Comparison of ENCODE assay signal across 11 cellular contexts in genomic region chr2:196183172-196183473, GRCh38. TPM values are rescaled to one million over a fixed set of nuclear protein-coding genes. Genes with fewer than 3 reads are reported as not detected.
DNase-seq lines count a peak whose midpoint lies in the region; ATAC-seq and TF ChIP-seq lines count a peak whose summit lies in the region.
"Had no signal": no experiment of that assay in that cellular context is flagged by ENCODE, and none has a peak within 500 bp of the region (broad histone marks: within the 10 kb centered on the region; RNA-seq: fewer than 3 reads in every experiment).

No MANE protein-coding gene starts in this region.

- H3K36me3 ChIP-seq in smooth muscle cell (ENCODE audit: low read depth), result no peaks in the 10 kb centered on the region

- no peaks in the 10 kb centered on the region for H3K36me3 Mint-ChIP-seq in activated B cell treated with CpG ODN at 0.5 μM for 24 hours (ENCODE audit: low read depth)

- TF ChIP-seq CTCF in activated B cell treated with CpG ODN at 0.5 μM for 24 hours (IDR thresholded peaks at IDR 0.05) (no peak), GM20000 (IDR thresholded peaks at IDR 0.05; ENCODE audit: extremely low read depth, missing control alignments) (no peak), smooth muscle cell (IDR thresholded peaks at IDR 0.05; ENCODE audit: borderline replicate concordance, insufficient read depth, poor library complexity, severe bottlenecking) (no peak)

- no peak overlapping the region for H3K27ac ChIP-seq in smooth muscle cell (ENCODE audit: low read depth)
- H3K27ac ChIP-seq: 22Rv1 had no signal

- H3K9me3 Mint-ChIP-seq in activated B cell treated with CpG ODN at 0.5 μM for 24 hours, result peaks cover 7% of the 10 kb centered on the region

- no peak overlapping the region for H3K9ac ChIP-seq in smooth muscle cell (ENCODE audit: low read depth)

- no peaks in the 10 kb centered on the region for H4K20me1 ChIP-seq in smooth muscle cell (ENCODE audit: low read depth)

- H3K4me1 ChIP-seq in smooth muscle cell (ENCODE audit: low read depth), result no peaks in the 10 kb centered on the region

- no peak overlapping the region for H2AFZ ChIP-seq in smooth muscle cell (ENCODE audit: low read depth)
- H2AFZ ChIP-seq: hepatocyte had no signal

- no peaks in the 10 kb centered on the region for H3K27me3 ChIP-seq in smooth muscle cell (ENCODE audit: low read depth)
- H3K27me3 ChIP-seq: hepatocyte had no signal

- H3K79me2 ChIP-seq in smooth muscle cell (ENCODE audit: low read depth), result no peaks in the 10 kb centered on the region
- H3K79me2 ChIP-seq: hepatocyte had no signal

- H3K27ac Mint-ChIP-seq in activated B cell treated with CpG ODN at 0.5 μM for 24 hours, result peak overlapping the region; percentile 95

- peak overlapping the region; percentile 67 for H3K4me3 Mint-ChIP-seq in activated B cell treated with CpG ODN at 0.5 μM for 24 hours

- DNase-seq in NCI-H2171 treated with DMSO at 0.1 percent for 48 hours (lab: John Stamatoyannopoulos, UW), result peak; percentile 63
- no peak for DNase-seq in NCI-H2171 (lab: John Stamatoyannopoulos, UW)
- no peak for DNase-seq in activated B cell treated with CpG ODN at 0.5 μM for 24 hours
- peak; percentile 33 for DNase-seq in stimulated activated CD8-positive, alpha-beta memory T cell treated with anti-CD3 and anti-CD28 coated beads, Interleukin-4, amount 100 ng/mL, for 48 hours
- DNase-seq in GM20000 (ENCODE audit: low spot score), result no peak
- no peak for DNase-seq in smooth muscle cell (lab: John Stamatoyannopoulos, UW; ENCODE audit: unreplicated experiment)
- DNase-seq in C1 segment of cervical spinal cord (lab: John Stamatoyannopoulos, UW), result no peak
- DNase-seq: stimulated activated CD4-positive, alpha-beta T cell treated with anti-CD3 and anti-CD28 coated beads, Interleukin-12 subunit alpha, Interleukin-12 subunit beta, amount 100 ng/mL, for 4 hours had no signal

- WGBS in smooth muscle cell (ENCODE audit: low lambda C conversion rate), result 89% methylated on average over 3 of the region's 3 CpGs

- H3K4me3 ChIP-seq in smooth muscle cell, result no peak overlapping the region
- H3K4me3 ChIP-seq: hepatocyte had no signal

- ATAC-seq in HG03060 (IDR thresholded peaks at IDR 0.05; ENCODE audit: low read depth, unreplicated experiment) (peak; percentile 3), activated B cell treated with CpG ODN at 0.5 μM for 24 hours (ENCODE audit: low read depth) (peak; percentile 25)

- no peaks in the 10 kb centered on the region for H3K27me3 Mint-ChIP-seq in activated B cell treated with CpG ODN at 0.5 μM for 24 hours

- no peaks in the 10 kb centered on the region for H3K9me3 ChIP-seq in smooth muscle cell (replicated peaks; ENCODE audit: low read depth)

- H3K4me1 Mint-ChIP-seq in activated B cell treated with CpG ODN at 0.5 μM for 24 hours, result peaks cover 76% of the 10 kb centered on the region

- POLR2A ChIA-PET in activated B cell treated with CpG ODN at 0.5 μM for 24 hours (lab: Charles Lee), result interaction anchor here (0.6 to 4.9 kb wide), 21 partner anchors 12 to 93 kb away, joined by 3 to 81 read pairs (median 5); partner anchors contain the start of gene STK17B

- CTCF ChIA-PET in activated B cell treated with CpG ODN at 0.5 μM for 24 hours (lab: Charles Lee), result interaction anchor here (1.5 to 2.9 kb wide), 6 partner anchors 18 to 105 kb away, joined by 3 to 15 read pairs (median 6); no protein-coding TSS in a partner anchor

- H3K4me2 ChIP-seq in smooth muscle cell, result no peak overlapping the region
- H3K4me2 ChIP-seq: hepatocyte had no signal

- intact Hi-C loops in activated B cell treated with CpG ODN at 0.5 μM for 24 hours (cut with micrococcal nuclease), result no loop called here

- no peaks in the 10 kb centered on the region for H3F3A ChIP-seq in smooth muscle cell (ENCODE audit: low read depth)

RNA-seq across cellular contexts. Expression of gene STK17B, which starts 11.7 kb away (rescaled TPM):
- total RNA-seq in activated B cell treated with CpG ODN at 0.5 μM for 24 hours (203 and 226 TPM in 2 replicates), smooth muscle cell (165 and 190 TPM in 2 replicates)
- polyA plus RNA-seq in smooth muscle cell, result 26.6 and 33.5 TPM in 2 replicates

Comparison
In these comparisons a context has a peak if more than half of its experiments do, and no peak if none do; other contexts are left out.
1. DNase-seq: peak in NCI-H2171 treated with DMSO at 0.1 percent for 48 hours (single experiment) and stimulated activated CD8-positive, alpha-beta memory T cell treated with anti-CD3 and anti-CD28 coated beads, Interleukin-4, amount 100 ng/mL, for 48 hours (single experiment); none in NCI-H2171 (single experiment), activated B cell treated with CpG ODN at 0.5 μM for 24 hours (single experiment), GM20000 (single experiment), smooth muscle cell (single experiment) and C1 segment of cervical spinal cord (0 of 14).